Comparison of ENCODE assay signal across 22 cellular contexts in genomic region chr16:74592847-74593246, GRCh38.
"Had no signal": no experiment of that assay in that cellular context is flagged by ENCODE, and none has a peak within 500 bp of the region (broad histone marks: within the 10 kb centered on the region; RNA-seq: fewer than 3 reads in every experiment).

No MANE protein-coding gene starts in this region.

- H3K27me3 ChIP-seq: foreskin keratinocyte, hepatocyte, sigmoid colon, upper lobe of left lung had no signal

- H3K36me3 ChIP-seq: sigmoid colon, thoracic aorta had no signal

- ATAC-seq: foreskin keratinocyte; left ventricle myocardium superior; stimulated activated naive B cell treated with anti-CD40 and anti-IgM and Interleukin-4, amounts not matched to agents 10 μg/mL and 1 μg/mL and 100 μg/mL, for 72 hours had no signal

- H3K27ac ChIP-seq: foreskin keratinocyte, hepatocyte, thoracic aorta, upper lobe of left lung, VCaP had no signal

- DNase-seq: activated CD4-positive, alpha-beta T cell treated with anti-CD3 and anti-CD28 coated beads for 1 hour; activated CD8-positive, alpha-beta memory T cell treated with anti-CD3 and anti-CD28 coated beads for 24 hours; activated CD8-positive, alpha-beta memory T cell treated with anti-CD3 and anti-CD28 coated beads, Interleukin-2, amount 50 U/mL, for 4 hours; activated naive CD4-positive, alpha-beta T cell treated with anti-CD3 and anti-CD28 coated beads for 36 hours; activated T-cell treated with anti-CD3 and anti-CD28 coated beads, Interleukin-2, amount 50 U/mL, for 24 hours; aorta; dermis blood vessel endothelial cell; effector CD8-positive, alpha-beta T cell; foreskin keratinocyte; left ventricle myocardium superior; retina; sigmoid colon; SK-N-SH; stimulated activated CD4-positive, alpha-beta T cell treated with anti-CD3 and anti-CD28 coated beads, Interleukin-15, amount 100 ng/mL, for 24 hours; stimulated activated naive B cell treated with anti-CD40 and anti-IgM and Interleukin-4, amounts not matched to agents 10 μg/mL and 1 μg/mL and 100 μg/mL, for 72 hours; upper lobe of left lung had no signal

- H3K27me3 Mint-ChIP-seq: activated T-cell treated with anti-CD3 and anti-CD28 coated beads, Interleukin-2, amount 50 U/mL, for 24 hours; brain; progenitor cell of endocrine pancreas; stimulated activated naive B cell treated with anti-CD40 and anti-IgM and Interleukin-4, amounts not matched to agents 10 μg/mL and 1 μg/mL and 100 μg/mL, for 72 hours had no signal

- H3K9me3 Mint-ChIP-seq: activated naive CD4-positive, alpha-beta T cell treated with anti-CD3 and anti-CD28 coated beads for 36 hours; activated T-cell treated with anti-CD3 and anti-CD28 coated beads, Interleukin-2, amount 50 U/mL, for 24 hours; stimulated activated naive B cell treated with anti-CD40 and anti-IgM and Interleukin-4, amounts not matched to agents 10 μg/mL and 1 μg/mL and 100 μg/mL, for 72 hours had no signal

- H3K4me3 Mint-ChIP-seq: activated naive CD4-positive, alpha-beta T cell treated with anti-CD3 and anti-CD28 coated beads for 36 hours; activated T-cell treated with anti-CD3 and anti-CD28 coated beads, Interleukin-2, amount 50 U/mL, for 24 hours; brain; stimulated activated naive B cell treated with anti-CD40 and anti-IgM and Interleukin-4, amounts not matched to agents 10 μg/mL and 1 μg/mL and 100 μg/mL, for 72 hours had no signal

- H3K27ac Mint-ChIP-seq: activated naive CD4-positive, alpha-beta T cell treated with anti-CD3 and anti-CD28 coated beads for 36 hours; activated T-cell treated with anti-CD3 and anti-CD28 coated beads, Interleukin-2, amount 50 U/mL, for 24 hours; progenitor cell of endocrine pancreas; stimulated activated naive B cell treated with anti-CD40 and anti-IgM and Interleukin-4, amounts not matched to agents 10 μg/mL and 1 μg/mL and 100 μg/mL, for 72 hours had no signal

- H3K9me3 ChIP-seq: sigmoid colon, SK-N-SH, thoracic aorta, upper lobe of left lung had no signal

- H3K4me3 ChIP-seq: hepatocyte, sigmoid colon, smooth muscle cell, thoracic aorta, upper lobe of left lung had no signal
